11 cellular contexts compared by ENCODE assay signal in the genomic region with DNA sequence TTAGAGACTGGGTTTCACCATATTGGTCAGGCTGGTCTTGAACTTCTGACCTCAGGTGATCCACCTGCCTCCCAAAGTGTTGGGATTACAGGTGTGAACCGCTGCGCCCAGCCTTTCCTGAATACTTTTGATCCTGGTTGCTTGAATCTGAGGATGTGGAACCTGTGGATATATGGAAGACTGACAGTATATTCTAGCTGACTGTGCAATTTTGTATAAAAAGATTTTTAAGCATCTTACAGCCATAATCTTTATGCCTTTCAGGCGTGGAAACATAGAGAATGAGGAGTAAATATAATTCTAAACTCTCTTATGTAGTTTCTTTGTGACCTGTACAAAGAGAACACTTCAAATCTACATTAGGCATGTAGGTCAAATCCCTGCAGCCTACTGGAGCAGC. TPM values are rescaled to one million over a fixed set of nuclear protein-coding genes. Genes with fewer than 3 reads are reported as not detected.
DNase-seq lines count a peak whose midpoint lies in the region; ATAC-seq, FAIRE-seq and TF ChIP-seq lines count a peak whose summit lies in the region.
"Had no signal": no experiment of that assay in that cellular context is flagged by ENCODE, and none has a peak within 500 bp of the region (broad histone marks: within the 10 kb centered on the region; RNA-seq: fewer than 3 reads in every experiment).

No MANE protein-coding gene starts in this region.

- peaks cover 39% of the 10 kb centered on the region for H3K79me2 ChIP-seq in OCI-LY1 (ENCODE audit: insufficient read depth, low read length)

- H3F3A ChIP-seq in OCI-LY1 (ENCODE audit: insufficient read depth, low read length) = peaks cover 9% of the 10 kb centered on the region; the same call in 1 of the 2 replicates

- peaks cover 34% of the 10 kb centered on the region for H3K36me3 Mint-ChIP-seq in central memory CD8-positive, alpha-beta T cell (ENCODE audit: insufficient read depth)

- peak overlapping the region; percentile 83 for H3K27ac ChIP-seq in C4-2B
- H3K27ac ChIP-seq in OCI-LY1 (ENCODE audit: low read depth, low read length, poor library complexity, severe bottlenecking) = peak overlapping the region; percentile 97
- peak overlapping the region; percentile 78 to 85 for H3K27ac ChIP-seq in prostate gland

- no peaks in the 10 kb centered on the region for H3K27me3 Mint-ChIP-seq in central memory CD8-positive, alpha-beta T cell

- H3K9me3 Mint-ChIP-seq in central memory CD8-positive, alpha-beta T cell = no peaks in the 10 kb centered on the region
- H3K9me3 Mint-ChIP-seq: CD14-positive monocyte had no signal

- peak overlapping the region; percentile 92 for H3K27ac Mint-ChIP-seq in central memory CD8-positive, alpha-beta T cell (ENCODE audit: low read depth)

- H2AFZ ChIP-seq in OCI-LY1 (ENCODE audit: low read length) = no peak overlapping the region

- ATAC-seq in central memory CD8-positive, alpha-beta T cell (replicated peaks; ENCODE audit: extremely low read depth, poor library complexity, severe bottlenecking) = no peak
- no peak for ATAC-seq in GM21390 (IDR thresholded peaks at IDR 0.05; ENCODE audit: unreplicated experiment)

- peaks cover 93% of the 10 kb centered on the region for H3K4me1 Mint-ChIP-seq in central memory CD8-positive, alpha-beta T cell

- H3K4me1 ChIP-seq in OCI-LY1 (ENCODE audit: insufficient read depth, low read length, severe bottlenecking) = peaks cover 93% of the 10 kb centered on the region
- peaks cover 43% of the 10 kb centered on the region for H3K4me1 ChIP-seq in prostate gland (replicated peaks)

- TF ChIP-seq POLR2A in prostate gland (IDR thresholded peaks at IDR 0.05) (no peak), H54 (IDR thresholded peaks at IDR 0.05; ENCODE audit: low read depth, low read length) (no peak)

- no peak for FAIRE-seq in H54 (lab: Jason Lieb, UNC)

- TF ChIP-seq CTCF in C4-2B (conservative IDR thresholded peaks at IDR 0.05) = no peak
- TF ChIP-seq CTCF in OCI-LY1 (IDR thresholded peaks at IDR 0.05; ENCODE audit: low read length) = no peak
- TF ChIP-seq CTCF in prostate gland (IDR thresholded peaks at IDR 0.05) = no peak

- H3K4me3 ChIP-seq in OCI-LY1 (ENCODE audit: low read depth, low read length, poor library complexity, severe bottlenecking) = no peak overlapping the region
- H3K4me3 ChIP-seq in prostate gland = no peak overlapping the region

- H3K27me3 ChIP-seq in OCI-LY1 (ENCODE audit: insufficient read depth, low read length) (no peaks in the 10 kb centered on the region), prostate gland (replicated peaks; ENCODE audit: insufficient read depth) (no peaks in the 10 kb centered on the region)

- H3K4me3 Mint-ChIP-seq in central memory CD8-positive, alpha-beta T cell = peak overlapping the region; percentile 74
- H3K4me3 Mint-ChIP-seq: CD14-positive monocyte had no signal

- WGBS in prostate gland = 96% methylated on average over 3 of the region's 3 CpGs

- no peaks in the 10 kb centered on the region for H3K9me3 ChIP-seq in OCI-LY1 (ENCODE audit: low read length)
- H3K9me3 ChIP-seq in prostate gland = no peaks in the 10 kb centered on the region

- no peak for DNase-seq in central memory CD8-positive, alpha-beta T cell (ENCODE audit: low spot score in 2 of 2)
- DNase-seq in prostate gland (ENCODE audit: low spot score) (no peak), H54 (ENCODE audit: insufficient read length, low spot score) (no peak), NOMO-1 treated with DMSO at 0.1 percent for 48 hours (lab: John Stamatoyannopoulos, UW; ENCODE audit: unreplicated experiment) (no peak), NCI-H1092 (lab: John Stamatoyannopoulos, UW) (no peak)
- DNase-seq: HCEC 1CT, posterior cingulate gyrus had no signal

- intact Hi-C loops in prostate gland (cut with DNase I) = no loop called here

- no peaks in the 10 kb centered on the region for H3K9me2 ChIP-seq in OCI-LY1 (ENCODE audit: low read depth, low read length)

- H3K4me2 ChIP-seq in OCI-LY1 (ENCODE audit: low read length) = 0 out of 2 replicates have a peak overlapping the region, but pooled peaks have one; percentile 32

- peaks cover 30% of the 10 kb centered on the region for H3K36me3 ChIP-seq in OCI-LY1 (ENCODE audit: insufficient read depth, low read length)
- H3K36me3 ChIP-seq in prostate gland = peaks cover 0 to 4% of the 10 kb centered on the region in 2 donors

- no peaks in the 10 kb centered on the region for H4K20me1 ChIP-seq in OCI-LY1 (ENCODE audit: insufficient read depth, low read length)

- peak overlapping the region; percentile 43; the same call in 1 of the 2 replicates for H3K9ac ChIP-seq in OCI-LY1 (ENCODE audit: low read length)

RNA-seq across cellular contexts. Expression of gene TSPAN14, which starts 16.2 kb away (rescaled TPM):
- total RNA-seq in prostate gland = 100 to 1,000 TPM in 1 of 2 donors, 10 to 100 TPM in 1; 69.8 to 103 TPM
